Comparison of ENCODE assay signal across 9 cellular contexts in genomic region chrX:101057095-101057714, GRCh38. TPM values are rescaled to one million over a fixed set of nuclear protein-coding genes. Genes with fewer than 3 reads are reported as not detected.
DNase-seq lines count a peak whose midpoint lies in the region; ATAC-seq and FAIRE-seq lines count a peak whose summit lies in the region.
"Had no signal": no experiment of that assay in that cellular context is flagged by ENCODE, and none has a peak within 500 bp of the region (broad histone marks: within the 10 kb centered on the region; RNA-seq: fewer than 3 reads in every experiment).

No MANE protein-coding gene starts in this region.

- no peak for FAIRE-seq in urothelium cell line (lab: Jason Lieb, UNC)

- peak; percentile 84 to 88 for ATAC-seq in activated naive CD4-positive, alpha-beta T cell treated with anti-CD3 and anti-CD28 coated beads, Interleukin-2, amount 50 U/mL, for 72 hours
- ATAC-seq in HG03103 (IDR thresholded peaks at IDR 0.05; ENCODE audit: low read depth, unreplicated experiment): peak; percentile 92

- H3K27ac Mint-ChIP-seq in activated naive CD4-positive, alpha-beta T cell treated with anti-CD3 and anti-CD28 coated beads, Interleukin-2, amount 50 U/mL, for 72 hours: no peak overlapping the region

- peaks cover 5 to 7% of the 10 kb centered on the region in 2 donors for H3K9me3 Mint-ChIP-seq in activated naive CD4-positive, alpha-beta T cell treated with anti-CD3 and anti-CD28 coated beads, Interleukin-2, amount 50 U/mL, for 72 hours

- peak in 1 of 2 donors; percentile 2 for DNase-seq in activated naive CD4-positive, alpha-beta T cell treated with anti-CD3 and anti-CD28 coated beads, Interleukin-2, amount 50 U/mL, for 72 hours (ENCODE audit: low spot score in 2 of 2)
- DNase-seq in activated naive CD4-positive, alpha-beta T cell (lab: John Stamatoyannopoulos, UW): no peak
- DNase-seq in SKM-1 treated with dmso at 0.1 percent for 144 hours (lab: John Stamatoyannopoulos, UW; ENCODE audit: unreplicated experiment) (peak; percentile 33), urothelium cell line (ENCODE audit: low spot score) (peak; percentile 13), iPS-NIHi7 (ENCODE audit: extremely low spot score) (no peak), SK-N-DZ (ENCODE audit: low spot score) (no peak)
- DNase-seq in central memory CD4-positive, alpha-beta T cell: no peak

- H3K36me3 Mint-ChIP-seq in activated naive CD4-positive, alpha-beta T cell treated with anti-CD3 and anti-CD28 coated beads, Interleukin-2, amount 50 U/mL, for 72 hours: peaks cover 0 to 5% of the 10 kb centered on the region in 2 donors
- H3K36me3 Mint-ChIP-seq: CD4-positive, CD25-positive, alpha-beta regulatory T cell had no signal

RNA-seq across cellular contexts. Expression of gene TRMT2B, which starts 5.3 kb away (rescaled TPM):
- total RNA-seq in activated naive CD4-positive, alpha-beta T cell treated with anti-CD3 and anti-CD28 coated beads, Interleukin-2, amount 50 U/mL, for 72 hours: 10 to 100 TPM; 25.3 to 34.1 TPM
- polyA plus RNA-seq in SK-N-DZ (2014; cell fraction: cytosol; rRNA removed): 18.2 and 22.7 TPM in 2 replicates
- polyA plus RNA-seq in SK-N-DZ (2014; cell fraction: nucleus; rRNA removed): 7.1 and 14.1 TPM in 2 replicates

RNA-seq across cellular contexts. Expression of gene TMEM35A, which starts 21.5 kb away (rescaled TPM):
- not detected for total RNA-seq in activated naive CD4-positive, alpha-beta T cell treated with anti-CD3 and anti-CD28 coated beads, Interleukin-2, amount 50 U/mL, for 72 hours
- 6.7 and 8.9 TPM in 2 replicates for polyA plus RNA-seq in SK-N-DZ (2014; cell fraction: cytosol; rRNA removed)
- 2.4 and 3.0 TPM in 2 replicates for polyA plus RNA-seq in SK-N-DZ (2014; cell fraction: nucleus; rRNA removed)
- total RNA-seq: CD4-positive, CD25-positive, alpha-beta regulatory T cell had no signal
- polyA plus RNA-seq: CD4-positive, CD25-positive, alpha-beta regulatory T cell had no signal

RNA-seq across cellular contexts. Expression of gene CENPI, which starts 40.8 kb away (rescaled TPM):
- 10 to 100 TPM; 25.4 to 31.1 TPM for total RNA-seq in activated naive CD4-positive, alpha-beta T cell treated with anti-CD3 and anti-CD28 coated beads, Interleukin-2, amount 50 U/mL, for 72 hours
- 17.7 and 27.6 TPM in 2 replicates for polyA plus RNA-seq in SK-N-DZ (2014; cell fraction: cytosol; rRNA removed)
- 18.6 and 24.3 TPM in 2 replicates for polyA plus RNA-seq in SK-N-DZ (2014; cell fraction: nucleus; rRNA removed)

Comparison
In these comparisons a context has a peak if more than half of its experiments do, and no peak if none do; other contexts are left out.
1. DNase-seq: peak in SKM-1 treated with dmso at 0.1 percent for 144 hours (single experiment) and urothelium cell line (single experiment); none in activated naive CD4-positive, alpha-beta T cell (0 of 4), iPS-NIHi7 (single experiment), central memory CD4-positive, alpha-beta T cell (single experiment) and SK-N-DZ (single experiment).